8 cellular contexts compared by ENCODE assay signal in the genomic region with DNA sequence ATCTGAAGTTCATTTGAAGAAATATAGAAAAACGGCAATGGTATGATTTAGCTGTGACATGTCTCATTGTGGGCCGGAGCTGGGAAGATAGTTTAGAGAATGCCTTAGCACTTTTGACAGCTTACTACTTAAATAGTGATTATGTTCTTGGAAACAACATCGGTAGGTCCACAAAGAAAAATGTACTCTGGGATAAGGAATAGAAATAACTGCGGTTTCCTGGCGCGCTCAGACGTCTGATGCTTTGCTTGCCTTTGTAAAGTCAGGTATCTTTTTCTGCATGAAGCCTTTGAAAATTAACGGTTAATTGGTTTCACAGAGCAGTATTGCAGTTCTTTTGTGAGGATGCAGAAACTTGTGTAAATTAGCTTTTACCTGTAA. TPM values are rescaled to one million over a fixed set of nuclear protein-coding genes. Genes with fewer than 3 reads are reported as not detected.
DNase-seq lines count a peak whose midpoint lies in the region; ATAC-seq and TF ChIP-seq lines count a peak whose summit lies in the region.

No MANE protein-coding gene starts in this region.

- peak overlapping the region; percentile 83 for H3K4me3 ChIP-seq in left ventricle myocardium inferior
- H3K4me3 ChIP-seq in brain microvascular endothelial cell (ENCODE audit: low read depth, low read length), result peak overlapping the region; percentile 84
- peak overlapping the region; percentile 66 for H3K4me3 ChIP-seq in mesodermal cell (ENCODE audit: extremely low read depth, insufficient read depth, low read length, poor library complexity, severe bottlenecking)
- peak overlapping the region; percentile 79 to 84 for H3K4me3 ChIP-seq in uterus

- ATAC-seq in left cardiac atrium (no peak), GM21390 (IDR thresholded peaks at IDR 0.05; ENCODE audit: unreplicated experiment) (no peak), HG02588 (IDR thresholded peaks at IDR 0.05; ENCODE audit: unreplicated experiment) (no peak)

- H3K36me3 ChIP-seq in left ventricle myocardium inferior, result no peaks in the 10 kb centered on the region
- no peaks in the 10 kb centered on the region for H3K36me3 ChIP-seq in brain microvascular endothelial cell (replicated peaks)
- H3K36me3 ChIP-seq in mesodermal cell (ENCODE audit: control insufficient read depth, insufficient read depth, low read length), result no peaks in the 10 kb centered on the region
- H3K36me3 ChIP-seq in uterus, result no peaks in the 10 kb centered on the region

- peak overlapping the region; percentile 99 for H3K27ac ChIP-seq in left ventricle myocardium inferior (replicated peaks)
- peak overlapping the region; percentile 80 for H3K27ac ChIP-seq in brain microvascular endothelial cell
- H3K27ac ChIP-seq in mesodermal cell (ENCODE audit: low read depth, low read length, severe bottlenecking), result peak overlapping the region; percentile 86
- peak overlapping the region; percentile 95 to 98 for H3K27ac ChIP-seq in uterus

- no peak for TF ChIP-seq CTCF in left ventricle myocardium inferior (IDR thresholded peaks at IDR 0.05; ENCODE audit: borderline replicate concordance)
- no peak for TF ChIP-seq CTCF in brain microvascular endothelial cell (IDR thresholded peaks at IDR 0.05; ENCODE audit: low read depth, low read length, missing control alignments)
- peak in 1 of 4 experiments; percentile 1 for TF ChIP-seq CTCF in uterus (IDR thresholded peaks at IDR 0.05)

- H3K4me1 ChIP-seq in left ventricle myocardium inferior (peaks cover 91% of the 10 kb centered on the region), mesodermal cell (ENCODE audit: control insufficient read depth, insufficient read depth, low read length, poor library complexity, severe bottlenecking) (peaks cover 57% of the 10 kb centered on the region), uterus (peaks cover 14 to 19% of the 10 kb centered on the region in 2 donors)

- in situ Hi-C loops in brain microvascular endothelial cell (cut with HindIII; ENCODE audit: low pct_ligation_motif_present, low sequenced_read_pairs), result no loop called here

- 34 to 35% methylated on average over 7 to 8 of the region's 8 CpGs for WGBS in mesodermal cell (ENCODE audit: insufficient coverage in 2 of 2), 2 experiments

- DNase-seq in left ventricle myocardium inferior (no peak), left cardiac atrium (no peak), brain microvascular endothelial cell (no peak), uterus (no peak)
- DNase-seq in activated CD4-positive, CD25-positive, alpha-beta regulatory T cell treated with anti-CD3 and anti-CD28 coated beads, Interleukin-2, amount 50 U/mL, for 72 hours, result no peak

- H3K27me3 ChIP-seq in left ventricle myocardium inferior (ENCODE audit: low read depth) (no peaks in the 10 kb centered on the region), brain microvascular endothelial cell (replicated peaks) (no peaks in the 10 kb centered on the region), uterus (no peaks in the 10 kb centered on the region)

- intact Hi-C loops in left ventricle myocardium inferior (cut with micrococcal nuclease), result loop anchor here (10.0 kb wide), 1 partner anchor 49 kb away; no protein-coding TSS in a partner anchor
- intact Hi-C loops in left cardiac atrium (cut with DNase I), result loop anchor here in 1 of 2 donors (2.0 kb wide), 1 partner anchor 93 kb away; no protein-coding TSS in a partner anchor
- intact Hi-C loops in uterus (cut with DNase I; ENCODE audit: low total_unique reads), result loop anchor here (10.0 kb wide), 1 partner anchor 89 kb away; the partner anchor contains the start of gene FBXL22

- H3K9me3 ChIP-seq in left ventricle myocardium inferior (replicated peaks), result no peaks in the 10 kb centered on the region
- no peaks in the 10 kb centered on the region for H3K9me3 ChIP-seq in mesodermal cell (ENCODE audit: control insufficient read depth, low read length)
- H3K9me3 ChIP-seq in uterus, result no peaks in the 10 kb centered on the region

- no peak for TF ChIP-seq POLR2A in uterus (IDR thresholded peaks at IDR 0.05)

RNA-seq across cellular contexts. Expression of gene USP3, which starts 1.4 kb away (rescaled TPM):
- total RNA-seq in left ventricle myocardium inferior (17.2 TPM), left cardiac atrium (10 to 100 TPM; 20.1 to 27.4 TPM), uterus (10 to 100 TPM; 26.5 to 96.3 (median 65.8) TPM)
- polyA plus RNA-seq in mesodermal cell (2013, experiment 1 of 2), result 41.5 TPM
- 46.2 TPM for polyA plus RNA-seq in mesodermal cell (2013, experiment 2 of 2)
